In genomic region chr9:77848428-77848827, GRCh38 we compare ENCODE assay signal across 15 cellular contexts.
DNase-seq lines count a peak whose midpoint lies in the region; ATAC-seq and TF ChIP-seq lines count a peak whose summit lies in the region.
"Had no signal": no experiment of that assay in that cellular context is flagged by ENCODE, and none has a peak within 500 bp of the region (broad histone marks: within the 10 kb centered on the region; RNA-seq: fewer than 3 reads in every experiment).

No MANE protein-coding gene starts in this region.

- H3K27me3 Mint-ChIP-seq in glutamatergic neuron (ENCODE audit: unreplicated experiment) = no peaks in the 10 kb centered on the region
- no peaks in the 10 kb centered on the region for H3K27me3 Mint-ChIP-seq in H9 (ENCODE audit: low read depth)
- H3K27me3 Mint-ChIP-seq: activated CD4-positive, alpha-beta memory T cell treated with anti-CD3 and anti-CD28 coated beads, Interleukin-2, amount 10 ng/mL, durations not matched to agents 7 days and 5 days had no signal

- peaks cover 4% of the 10 kb centered on the region for H3K79me1 ChIP-seq in H9 (ENCODE audit: insufficient read depth, low read depth, low read length, poor library complexity, severe bottlenecking)

- no peak overlapping the region for H3K23ac ChIP-seq in H9 (ENCODE audit: insufficient read length, low read depth, low read length)

- H3K36me3 Mint-ChIP-seq in glutamatergic neuron (ENCODE audit: unreplicated experiment) = no peaks in the 10 kb centered on the region
- no peaks in the 10 kb centered on the region; a peak in 1 of 7 replicates for H3K36me3 Mint-ChIP-seq in H9 (ENCODE audit: insufficient read depth in 1 of 3, low read depth in 3 of 3)
- H3K36me3 Mint-ChIP-seq: mesothelial cell of epicardium had no signal

- H3K14ac ChIP-seq in H9 (ENCODE audit: insufficient read depth, low read length) = no peak overlapping the region

- no peak overlapping the region for H2BK5ac ChIP-seq in H9 (ENCODE audit: insufficient read length, low read length)

- no peak overlapping the region for H2BK15ac ChIP-seq in H9 (ENCODE audit: low read depth, low read length)

- H3K27me3 ChIP-seq in BLaER1 treated with 17β-estradiol and CSF1 and Interleukin-3, amounts not matched to agents 10 nM and 100 nM = no peaks in the 10 kb centered on the region
- H3K27me3 ChIP-seq in rectal smooth muscle tissue (ENCODE audit: control insufficient read depth, insufficient read depth, low read length) (no peaks in the 10 kb centered on the region), H9 (ENCODE audit: insufficient read depth, low read length) (no peaks in the 10 kb centered on the region), H7 (ENCODE audit: control insufficient read depth, insufficient read depth, low read length) (no peaks in the 10 kb centered on the region)
- H3K27me3 ChIP-seq: BE2C, body of pancreas had no signal

- H2AK5ac ChIP-seq in H9 (ENCODE audit: insufficient read length, low read length) = no peak overlapping the region

- no peak overlapping the region for H2AFZ ChIP-seq in H9 (ENCODE audit: low read length)

- H3K4me3 ChIP-seq in BLaER1 treated with 17β-estradiol and CSF1 and Interleukin-3, amounts not matched to agents 10 nM and 100 nM = no peak overlapping the region
- H3K4me3 ChIP-seq in rectal smooth muscle tissue (ENCODE audit: low read length) = no peak overlapping the region
- no peak overlapping the region for H3K4me3 ChIP-seq in H7 (ENCODE audit: insufficient read depth, low read depth, low read length)
- H3K4me3 ChIP-seq: body of pancreas had no signal

- no peak overlapping the region for H4K8ac ChIP-seq in H9 (replicated peaks; ENCODE audit: insufficient read length, low read depth, low read length)

- H3K9me3 Mint-ChIP-seq in glutamatergic neuron (ENCODE audit: unreplicated experiment) (peaks cover 5% of the 10 kb centered on the region), H9 (no peaks in the 10 kb centered on the region)
- H3K9me3 Mint-ChIP-seq: activated CD4-positive, alpha-beta memory T cell treated with anti-CD3 and anti-CD28 coated beads, Interleukin-2, amount 10 ng/mL, durations not matched to agents 7 days and 5 days; mesothelial cell of epicardium had no signal

- H3K4me3 Mint-ChIP-seq in glutamatergic neuron (ENCODE audit: unreplicated experiment) (no peak overlapping the region), H9 (no peak overlapping the region)
- H3K4me3 Mint-ChIP-seq: activated CD4-positive, alpha-beta memory T cell treated with anti-CD3 and anti-CD28 coated beads, Interleukin-2, amount 10 ng/mL, durations not matched to agents 7 days and 5 days; mesothelial cell of epicardium had no signal

- peaks cover 0 to 100% (median 16%) of the 10 kb centered on the region in 11 experiments; a peak in 17 of 22 replicates for H4K20me1 ChIP-seq in BLaER1 treated with 17β-estradiol and CSF1 and Interleukin-3, amounts not matched to agents 10 nM and 100 nM
- no peaks in the 10 kb centered on the region for H4K20me1 ChIP-seq in H9 (ENCODE audit: control insufficient read depth, insufficient read depth, insufficient read length)

- peak overlapping the region in 4 of 11 experiments; percentile 4 to 38 (median 20); a peak in 4 of 22 replicates for H3K27ac ChIP-seq in BLaER1 treated with 17β-estradiol and CSF1 and Interleukin-3, amounts not matched to agents 10 nM and 100 nM
- H3K27ac ChIP-seq in angular gyrus (ENCODE audit: low read depth, low read length) (peak overlapping the region; percentile 66), rectal smooth muscle tissue (ENCODE audit: low read depth, low read length) (peak overlapping the region; percentile 44), H9 (ENCODE audit: insufficient read length, low read depth, low read length) (no peak overlapping the region)

- no peak overlapping the region for H3K56ac ChIP-seq in H9 (ENCODE audit: insufficient read length, low read depth, low read length)

- no peak overlapping the region for H2BK12ac ChIP-seq in H9 (ENCODE audit: insufficient read length, low read depth, low read length)

- H3K23me2 ChIP-seq in H9 (ENCODE audit: insufficient read length, low read depth, low read length, poor library complexity, severe bottlenecking) = no peaks in the 10 kb centered on the region

- H4K5ac ChIP-seq in H9 (ENCODE audit: insufficient read length, low read depth, low read length) = no peak overlapping the region

- no peak for TF ChIP-seq CTCF in glutamatergic neuron (IDR thresholded peaks at IDR 0.05; ENCODE audit: partially characterized antibody, unreplicated experiment)
- no peak for TF ChIP-seq CTCF in H9 (conservative IDR thresholded peaks at IDR 0.05)

- no peak overlapping the region for H4K91ac ChIP-seq in H9 (ENCODE audit: insufficient read length, low read depth, low read length)

- no peak overlapping the region for H2BK20ac ChIP-seq in H9 (ENCODE audit: low read depth, low read length, poor library complexity, severe bottlenecking)

- WGBS in H9 (ENCODE audit: extremely low coverage, insufficient read length, low lambda C conversion rate) = no CpG with 5 or more reads among the region's 2 CpGs

- no peak overlapping the region for H3T11ph ChIP-seq in H9 (ENCODE audit: low read length)

- no peak overlapping the region for H3K4ac ChIP-seq in H9 (ENCODE audit: low read depth, low read length)

- DNase-seq in left ventricle myocardium superior (no peak), glutamatergic neuron (no peak), H9 (no peak), NCI-H146 (lab: John Stamatoyannopoulos, UW) (no peak), H7 (no peak)
- DNase-seq: activated CD4-positive, alpha-beta memory T cell treated with anti-CD3 and anti-CD28 coated beads, Interleukin-2, amount 10 ng/mL, durations not matched to agents 7 days and 5 days; BE2C; NCI-H510A; stimulated activated CD4-positive, alpha-beta T cell treated with anti-CD3 and anti-CD28 coated beads, Interleukin-2, amount 100 ng/mL, for 24 hours had no signal

- H3K18ac ChIP-seq in H9 (ENCODE audit: insufficient read length, low read depth, low read length) = no peak overlapping the region

- H3K4me1 ChIP-seq in BLaER1 treated with 17β-estradiol and CSF1 and Interleukin-3, amounts not matched to agents 10 nM and 100 nM = peaks cover 16 to 71% (median 34%) of the 10 kb centered on the region in 10 experiments; a peak in 19 of 20 replicates
- H3K4me1 ChIP-seq in rectal smooth muscle tissue (ENCODE audit: control insufficient read depth, insufficient read depth, low read length) (peaks cover 8% of the 10 kb centered on the region), H9 (ENCODE audit: insufficient read depth, low read length) (no peaks in the 10 kb centered on the region)

- H3K79me2 ChIP-seq in H9 (ENCODE audit: insufficient read depth, low read length) = no peaks in the 10 kb centered on the region

- H3K4me1 Mint-ChIP-seq in glutamatergic neuron (ENCODE audit: low read depth, unreplicated experiment) (peaks cover 24% of the 10 kb centered on the region), H9 (peaks cover 8 to 21% of the 10 kb centered on the region in 2 experiments)

- H2BK120ac ChIP-seq in H9 (ENCODE audit: low read depth, low read length, poor library complexity, severe bottlenecking) = no peak overlapping the region

- peaks cover 0 to 46% (median 0%) of the 10 kb centered on the region in 11 experiments; a peak in 7 of 22 replicates for H3K36me3 ChIP-seq in BLaER1 treated with 17β-estradiol and CSF1 and Interleukin-3, amounts not matched to agents 10 nM and 100 nM
- H3K36me3 ChIP-seq in rectal smooth muscle tissue (ENCODE audit: control insufficient read depth, insufficient read depth, low read length) (no peaks in the 10 kb centered on the region), H7 (replicated peaks; ENCODE audit: control insufficient read depth, insufficient read depth, low read length) (no peaks in the 10 kb centered on the region)
- H3K36me3 ChIP-seq: BE2C had no signal

- H3K4me2 ChIP-seq in BLaER1 treated with 17β-estradiol and CSF1 and Interleukin-3, amounts not matched to agents 10 nM and 100 nM = peak overlapping the region in 6 of 11 experiments; percentile 3 to 81 (median 72); a peak in 10 of 22 replicates
- no peak overlapping the region for H3K4me2 ChIP-seq in H9 (ENCODE audit: insufficient read depth, insufficient read length, low read length)

- intact Hi-C loops in left ventricle myocardium superior (cut with micrococcal nuclease) = loop anchor here (10.0 kb wide), 1 partner anchor 186 kb away; the partner anchor contains the start of gene GNAQ

- H3K27ac Mint-ChIP-seq in glutamatergic neuron (ENCODE audit: unreplicated experiment) = no peak overlapping the region
- H3K27ac Mint-ChIP-seq in H9 = no peak overlapping the region; a peak in 1 of 7 replicates
- H3K27ac Mint-ChIP-seq: activated CD4-positive, alpha-beta memory T cell treated with anti-CD3 and anti-CD28 coated beads, Interleukin-2, amount 10 ng/mL, durations not matched to agents 7 days and 5 days; mesothelial cell of epicardium had no signal

- peak overlapping the region in 1 of 11 experiments; percentile 9; a peak in 1 of 22 replicates for H3K9ac ChIP-seq in BLaER1 treated with 17β-estradiol and CSF1 and Interleukin-3, amounts not matched to agents 10 nM and 100 nM
- no peak overlapping the region for H3K9ac ChIP-seq in rectal smooth muscle tissue (ENCODE audit: low read length)
- no peak overlapping the region for H3K9ac ChIP-seq in H9 (ENCODE audit: extremely low read depth, insufficient read length, low read length)

- peak; percentile 48 for ATAC-seq in left ventricle myocardium superior
- ATAC-seq: HCT116 had no signal

- no peaks in the 10 kb centered on the region for H3K9me3 ChIP-seq in BLaER1 treated with 17β-estradiol and CSF1 and Interleukin-3, amounts not matched to agents 10 nM and 100 nM (replicated peaks in 1 of 11)
- no peaks in the 10 kb centered on the region for H3K9me3 ChIP-seq in H9 (ENCODE audit: control insufficient read depth, low read depth, low read length)
- H3K9me3 ChIP-seq: BE2C, body of pancreas had no signal
